In the genomic region with DNA sequence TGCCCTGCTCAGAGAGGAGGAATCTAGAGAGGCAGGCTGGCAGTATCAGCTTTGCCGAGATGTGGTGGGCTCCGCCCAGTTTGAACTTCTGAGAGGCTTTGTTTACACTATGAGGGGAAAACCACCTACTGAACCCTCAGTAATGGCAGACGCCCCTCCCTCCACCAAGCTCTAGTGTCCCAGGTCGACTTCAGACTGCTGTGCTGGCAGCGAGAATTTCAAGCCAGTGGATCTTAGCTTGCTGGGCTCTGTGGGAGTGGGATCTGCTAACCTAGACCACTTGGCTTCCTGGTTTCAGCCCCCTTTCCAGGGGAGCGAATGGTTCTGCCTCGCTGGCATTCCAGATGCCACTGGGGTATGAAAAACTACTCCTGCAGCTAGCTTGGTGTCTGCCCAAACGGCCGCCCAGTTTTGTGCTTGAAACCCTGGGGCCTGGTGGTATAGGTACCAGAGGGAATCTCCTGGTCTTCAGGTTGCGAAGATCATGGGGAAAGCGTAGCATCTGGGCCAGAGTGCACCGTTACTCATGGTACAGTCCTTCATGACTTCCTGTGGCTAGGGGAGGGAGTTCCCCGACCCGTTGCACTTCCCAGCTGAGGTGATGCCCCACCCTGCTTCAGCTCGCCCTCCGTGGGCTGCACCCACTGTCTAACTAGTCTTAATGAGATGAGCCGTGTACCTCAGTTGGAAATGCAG, we compare ENCODE assay signal across 1 cellular context.
TF ChIP-seq lines count a peak whose summit lies in the region.

No MANE protein-coding gene starts in this region.

TF ChIP-seq in HepG2, 621 proteins besides CTCF, POLR2A, EP300 and RAD21 (continued from another document):
- TF ChIP-seq, protein P1, sequence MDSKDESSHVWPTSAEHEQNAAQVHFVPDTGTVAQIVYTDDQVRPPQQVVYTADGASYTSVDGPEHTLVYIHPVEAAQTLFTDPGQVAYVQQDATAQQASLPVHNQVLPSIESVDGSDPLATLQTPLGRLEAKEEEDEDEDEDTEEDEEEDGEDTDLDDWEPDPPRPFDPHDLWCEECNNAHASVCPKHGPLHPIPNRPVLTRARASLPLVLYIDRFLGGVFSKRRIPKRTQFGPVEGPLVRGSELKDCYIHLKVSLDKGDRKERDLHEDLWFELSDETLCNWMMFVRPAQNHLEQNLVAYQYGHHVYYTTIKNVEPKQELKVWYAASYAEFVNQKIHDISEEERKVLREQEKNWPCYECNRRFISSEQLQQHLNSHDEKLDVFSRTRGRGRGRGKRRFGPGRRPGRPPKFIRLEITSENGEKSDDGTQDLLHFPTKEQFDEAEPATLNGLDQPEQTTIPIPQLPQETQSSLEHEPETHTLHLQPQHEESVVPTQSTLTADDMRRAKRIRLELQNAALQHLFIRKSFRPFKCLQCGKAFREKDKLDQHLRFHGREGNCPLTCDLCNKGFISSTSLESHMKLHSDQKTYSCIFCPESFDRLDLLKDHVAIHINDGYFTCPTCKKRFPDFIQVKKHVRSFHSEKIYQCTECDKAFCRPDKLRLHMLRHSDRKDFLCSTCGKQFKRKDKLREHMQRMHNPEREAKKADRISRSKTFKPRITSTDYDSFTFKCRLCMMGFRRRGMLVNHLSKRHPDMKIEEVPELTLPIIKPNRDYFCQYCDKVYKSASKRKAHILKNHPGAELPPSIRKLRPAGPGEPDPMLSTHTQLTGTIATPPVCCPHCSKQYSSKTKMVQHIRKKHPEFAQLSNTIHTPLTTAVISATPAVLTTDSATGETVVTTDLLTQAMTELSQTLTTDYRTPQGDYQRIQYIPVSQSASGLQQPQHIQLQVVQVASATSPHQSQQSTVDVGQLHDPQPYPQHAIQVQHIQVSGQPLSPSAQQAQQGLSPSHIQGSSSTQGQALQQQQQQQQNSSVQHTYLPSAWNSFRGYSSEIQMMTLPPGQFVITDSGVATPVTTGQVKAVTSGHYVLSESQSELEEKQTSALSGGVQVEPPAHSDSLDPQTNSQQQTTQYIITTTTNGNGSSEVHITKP (CRISPR knock-in tag; IDR thresholded peaks at IDR 0.05; ENCODE audit: low read depth): peak; percentile 61; the same call in 1 of the 2 replicates
- TF ChIP-seq PHB2 (IDR thresholded peaks at IDR 0.05; ENCODE audit: partially characterized antibody): no peak
